In the genomic region with DNA sequence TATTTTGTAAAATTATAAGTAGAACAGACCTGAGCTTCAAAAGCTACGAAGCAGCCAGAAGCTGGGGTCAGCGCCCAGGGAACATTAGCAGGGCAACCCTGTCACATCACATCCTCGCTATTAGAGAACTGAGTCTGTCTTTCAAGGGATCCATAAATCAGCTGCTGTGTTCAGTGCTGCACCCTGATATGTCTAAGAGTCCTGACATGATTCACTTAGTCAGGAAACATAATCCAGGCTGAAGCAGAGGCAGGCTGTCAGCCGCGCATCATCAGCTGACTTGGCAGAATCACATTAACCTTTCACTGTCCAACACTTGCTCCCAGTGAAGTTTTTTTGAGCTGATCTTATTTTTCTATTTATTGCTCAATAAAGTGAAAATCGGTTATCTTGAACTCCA, we compare ENCODE assay signal across 10 cellular contexts. TPM values are rescaled to one million over a fixed set of nuclear protein-coding genes. Genes with fewer than 3 reads are reported as not detected.
DNase-seq lines count a peak whose midpoint lies in the region; ATAC-seq and TF ChIP-seq lines count a peak whose summit lies in the region.
"Had no signal": no experiment of that assay in that cellular context is flagged by ENCODE, and none has a peak within 500 bp of the region (broad histone marks: within the 10 kb centered on the region; RNA-seq: fewer than 3 reads in every experiment).

No MANE protein-coding gene starts in this region.

- H3K4me3 ChIP-seq in dorsolateral prefrontal cortex (peak overlapping the region; percentile 14 to 71 (median 50)), gastroesophageal sphincter (no peak overlapping the region)

- H3K4me1 ChIP-seq in gastroesophageal sphincter, result peaks cover 2 to 16% (median 2%) of the 10 kb centered on the region in 3 donors

- no peak for TF ChIP-seq POLR2A in gastroesophageal sphincter (IDR thresholded peaks at IDR 0.05)

- no peak for TF ChIP-seq EP300 in gastroesophageal sphincter (IDR thresholded peaks at IDR 0.05)

- H3K9me3 ChIP-seq in gastroesophageal sphincter, result no peaks in the 10 kb centered on the region

- peak; percentile 60 for DNase-seq in D341Med (ENCODE audit: low spot score)
- peak; percentile 70 for DNase-seq in NCI-H226
- DNase-seq in dorsolateral prefrontal cortex, result peak in 9 of 10 donors; percentile 27 to 61 (median 57)
- DNase-seq in midbrain (lab: John Stamatoyannopoulos, UW), result peak; percentile 63
- DNase-seq in SHP77 (lab: John Stamatoyannopoulos, UW), result no peak
- no peak for DNase-seq in activated CD4-positive, CD25-positive, alpha-beta regulatory T cell treated with anti-CD3 and anti-CD28 coated beads, Interleukin-2, amount 50 U/mL, for 72 hours
- DNase-seq: SW 1271 had no signal

- peak overlapping the region in 57 of 59 donors; percentile 34 to 93 (median 84) for H3K27ac ChIP-seq in dorsolateral prefrontal cortex
- H3K27ac ChIP-seq in gastroesophageal sphincter, result no peak overlapping the region

- TF ChIP-seq CTCF in dorsolateral prefrontal cortex (IDR thresholded peaks at IDR 0.05 in 54 of 56, conservative IDR thresholded peaks at IDR 0.05 in 2 of 56; ENCODE audit: low read depth in 1 of 56, partially characterized antibody in 56 of 56), result peak in 10 of 56 donors; percentile 6 to 23 (median 12)
- no peak for TF ChIP-seq CTCF in gastroesophageal sphincter (IDR thresholded peaks at IDR 0.05)

- H3K36me3 ChIP-seq in gastroesophageal sphincter, result no peaks in the 10 kb centered on the region

- ATAC-seq in GM18907 (IDR thresholded peaks at IDR 0.05; ENCODE audit: unreplicated experiment), result no peak
- no peak for ATAC-seq in gastroesophageal sphincter

- no peaks in the 10 kb centered on the region for H3K27me3 ChIP-seq in dorsolateral prefrontal cortex
- no peaks in the 10 kb centered on the region for H3K27me3 ChIP-seq in gastroesophageal sphincter

- intact Hi-C loops in dorsolateral prefrontal cortex (cut with DNase I), result loop anchor here in 1 of 2 donors (10.0 kb wide), 4 partner anchors 262 to 1252 kb away; partner anchors contain the start of gene IFT57

- WGBS in gastroesophageal sphincter (ENCODE audit: low coverage in 1 of 2), 2 donors, result 26 to 33% methylated on average over 3 to 6 of the region's 6 CpGs

RNA-seq across cellular contexts. Expression of gene MYH15, which starts 23.5 kb away (rescaled TPM):
- total RNA-seq in dorsolateral prefrontal cortex, result 1 to 10 TPM in 119 of 120 experiments, under 1 TPM in 1; 1.00 to 5.1 (median 2.2) TPM
- total RNA-seq in gastroesophageal sphincter, result under 1 TPM in 1 of 4 donors, not detected in 3; 0.13 TPM
- total RNA-seq: HT-29 had no signal

Comparison
In these comparisons a context has a peak if more than half of its experiments do, and no peak if none do; other contexts are left out.
1. DNase-seq: peak in D341Med (single experiment), NCI-H226 (single experiment), dorsolateral prefrontal cortex (9 of 10) and midbrain (single experiment); none in SHP77 (0 of 2) and activated CD4-positive, CD25-positive, alpha-beta regulatory T cell treated with anti-CD3 and anti-CD28 coated beads, Interleukin-2, amount 50 U/mL, for 72 hours (single experiment).
2. H3K27ac ChIP-seq: peak in dorsolateral prefrontal cortex (57 of 59); none in gastroesophageal sphincter (0 of 4).
3. H3K4me3 ChIP-seq: peak in dorsolateral prefrontal cortex (59 of 59); none in gastroesophageal sphincter (0 of 2).